Comparison of ENCODE assay signal across 22 cellular contexts in the genomic region with DNA sequence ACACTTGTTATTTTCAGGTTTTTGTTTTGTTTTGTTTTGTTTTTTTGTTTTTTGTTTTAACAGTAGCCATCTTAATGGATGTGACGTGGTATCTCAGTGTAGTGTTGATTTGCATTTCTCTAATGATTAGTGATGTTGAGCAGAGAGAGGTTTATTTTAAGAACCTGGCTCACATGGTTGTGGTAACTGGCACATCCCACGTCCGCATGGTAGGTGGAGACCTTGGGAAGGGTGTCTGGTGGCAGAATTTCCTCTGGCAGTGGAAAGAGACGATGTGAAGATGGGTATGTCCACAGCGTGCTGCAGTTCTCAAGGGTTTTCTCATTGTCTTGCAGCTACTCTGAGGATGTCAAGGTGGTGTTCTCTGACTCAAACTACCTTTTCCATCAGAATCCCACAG.
DNase-seq lines count a peak whose midpoint lies in the region; ATAC-seq and TF ChIP-seq lines count a peak whose summit lies in the region.
"Had no signal": no experiment of that assay in that cellular context is flagged by ENCODE, and none has a peak within 500 bp of the region (broad histone marks: within the 10 kb centered on the region; RNA-seq: fewer than 3 reads in every experiment).

No MANE protein-coding gene starts in this region.

- CTCF ChIA-PET in CD8-positive, alpha-beta memory T cell (lab: Charles Lee) = no interaction called here

- H3K27me3 Mint-ChIP-seq in CD8-positive, alpha-beta memory T cell = peaks cover 0 to 4% of the 10 kb centered on the region in 2 donors
- H3K27me3 Mint-ChIP-seq: B cell; CD4-positive, CD25-positive, alpha-beta regulatory T cell had no signal

- H3K4me1 Mint-ChIP-seq in CD8-positive, alpha-beta memory T cell = no peaks in the 10 kb centered on the region
- H3K4me1 Mint-ChIP-seq: B cell; CD4-positive, CD25-positive, alpha-beta regulatory T cell had no signal

- no peaks in the 10 kb centered on the region for H3K9me3 ChIP-seq in right cardiac atrium (ENCODE audit: control insufficient read depth, low read length)
- peaks cover 0 to 9% (median 0%) of the 10 kb centered on the region in 12 donors for H3K9me3 ChIP-seq in heart left ventricle
- H3K9me3 ChIP-seq in right atrium auricular region = no peaks in the 10 kb centered on the region
- H3K9me3 ChIP-seq in heart right ventricle = peaks cover 0 to 16% (median 0%) of the 10 kb centered on the region in 11 donors
- no peaks in the 10 kb centered on the region for H3K9me3 ChIP-seq in CD8-positive, alpha-beta memory T cell (ENCODE audit: low read length)
- H3K9me3 ChIP-seq: HAP-1 had no signal

- no peak overlapping the region for H3K4me3 Mint-ChIP-seq in CD8-positive, alpha-beta memory T cell
- H3K4me3 Mint-ChIP-seq: B cell; CD4-positive, CD25-positive, alpha-beta regulatory T cell; CD8-positive, alpha-beta T cell; HFFc6 had no signal

- H3K4me1 ChIP-seq in right cardiac atrium (ENCODE audit: control insufficient read depth, insufficient read depth, low read length) (no peaks in the 10 kb centered on the region), heart left ventricle (peaks cover 0 to 12% (median 0%) of the 10 kb centered on the region in 12 donors), right atrium auricular region (no peaks in the 10 kb centered on the region), heart right ventricle (peaks cover 0 to 6% (median 0%) of the 10 kb centered on the region in 9 donors)
- H3K4me1 ChIP-seq in CD8-positive, alpha-beta memory T cell (ENCODE audit: insufficient read depth, low read length) = no peaks in the 10 kb centered on the region
- H3K4me1 ChIP-seq: BLaER1, HAP-1 had no signal

- no peak overlapping the region for H3K4me3 ChIP-seq in right cardiac atrium (ENCODE audit: low read length)
- no peak overlapping the region for H3K4me3 ChIP-seq in heart left ventricle
- H3K4me3 ChIP-seq in right atrium auricular region = no peak overlapping the region
- H3K4me3 ChIP-seq in heart right ventricle = no peak overlapping the region
- no peak overlapping the region for H3K4me3 ChIP-seq in CD8-positive, alpha-beta memory T cell (ENCODE audit: low read length)
- H3K4me3 ChIP-seq: BLaER1, GM12878, HAP-1 had no signal

- H3K27ac ChIP-seq in right cardiac atrium (ENCODE audit: low read length) (no peak overlapping the region), heart left ventricle (no peak overlapping the region), right atrium auricular region (no peak overlapping the region), heart right ventricle (no peak overlapping the region)
- H3K27ac ChIP-seq in CD8-positive, alpha-beta memory T cell (ENCODE audit: low read depth, low read length) = no peak overlapping the region
- H3K27ac ChIP-seq: 22Rv1, BLaER1, C4-2B had no signal

- no peaks in the 10 kb centered on the region for H3K36me3 Mint-ChIP-seq in CD8-positive, alpha-beta memory T cell
- H3K36me3 Mint-ChIP-seq: CD4-positive, CD25-positive, alpha-beta regulatory T cell; CD8-positive, alpha-beta T cell had no signal

- TF ChIP-seq POLR2A in heart left ventricle (IDR thresholded peaks at IDR 0.05) = no peak

- H3K27me3 ChIP-seq in right cardiac atrium (ENCODE audit: control insufficient read depth, insufficient read depth) (no peaks in the 10 kb centered on the region), heart left ventricle (no peaks in the 10 kb centered on the region), right atrium auricular region (no peaks in the 10 kb centered on the region), heart right ventricle (no peaks in the 10 kb centered on the region)
- no peaks in the 10 kb centered on the region for H3K27me3 ChIP-seq in CD8-positive, alpha-beta memory T cell (ENCODE audit: insufficient read depth, low read length, poor library complexity, severe bottlenecking)
- H3K27me3 ChIP-seq: BLaER1 had no signal

- intact Hi-C loops in Right ventricle myocardium inferior (cut with DNase I) (no loop called here), right cardiac atrium (cut with DNase I) (no loop called here), heart left ventricle (cut with DNase I) (no loop called here), heart right ventricle (cut with DNase I) (no loop called here)

- POLR2A ChIA-PET in CD8-positive, alpha-beta memory T cell (lab: Charles Lee) = no interaction called here

- ATAC-seq in Right ventricle myocardium inferior (peak; percentile 64), right cardiac atrium (no peak), heart left ventricle (peak; percentile 68 to 83 (median 76)), heart right ventricle (peak; percentile 50 to 84 (median 70))
- ATAC-seq: CD8-positive, alpha-beta T cell; GM12878 had no signal

- DNase-seq in Right ventricle myocardium inferior (ENCODE audit: missing footprints) (no peak), right cardiac atrium (no peak), heart left ventricle (peak in 2 of 5 donors; percentile 17 to 53), right atrium auricular region (ENCODE audit: low spot score) (no peak), heart right ventricle (peak in 1 of 2 donors; percentile 13), putamen (ENCODE audit: low spot score) (peak; percentile 67), SIG-M5 (lab: John Stamatoyannopoulos, UW) (no peak)
- no peak for DNase-seq in CD8-positive, alpha-beta memory T cell
- DNase-seq: CD4-positive, CD25-positive, alpha-beta regulatory T cell; CD8-positive, alpha-beta T cell; DMS 273 treated with DMSO at 0.1 percent for 48 hours; DMS79; EL; GDM1; GOT3; HFFc6 had no signal

- no peaks in the 10 kb centered on the region for H3K36me3 ChIP-seq in heart left ventricle
- H3K36me3 ChIP-seq in right atrium auricular region = no peaks in the 10 kb centered on the region
- H3K36me3 ChIP-seq in heart right ventricle = no peaks in the 10 kb centered on the region
- no peaks in the 10 kb centered on the region for H3K36me3 ChIP-seq in CD8-positive, alpha-beta memory T cell (ENCODE audit: insufficient read depth, low read length)
- H3K36me3 ChIP-seq: BLaER1, HAP-1 had no signal

- H3K27ac Mint-ChIP-seq in CD8-positive, alpha-beta memory T cell = no peak overlapping the region
- H3K27ac Mint-ChIP-seq: B cell; CD4-positive, CD25-positive, alpha-beta regulatory T cell; CD8-positive, alpha-beta T cell; HFFc6 had no signal

- 67% methylated on average over 5 of the region's 5 CpGs for WGBS in right cardiac atrium
- 46 to 53% (median 52%) methylated on average over 5 of the region's 5 CpGs for WGBS in heart left ventricle, 4 donors
- WGBS in heart right ventricle, 2 donors = 52% methylated on average over 5 of the region's 5 CpGs

- peaks cover 9 to 30% (median 17%) of the 10 kb centered on the region in 5 donors for H3K9me3 Mint-ChIP-seq in CD8-positive, alpha-beta memory T cell

- TF ChIP-seq CTCF in heart left ventricle (IDR thresholded peaks at IDR 0.05) (no peak), right atrium auricular region (IDR thresholded peaks at IDR 0.05) (no peak), heart right ventricle (IDR thresholded peaks at IDR 0.05) (no peak)

Comparison
In these comparisons a context has a peak if more than half of its experiments do, and no peak if none do; other contexts are left out.
1. ATAC-seq: peak in Right ventricle myocardium inferior (single experiment), heart left ventricle (4 of 4) and heart right ventricle (8 of 8); none in right cardiac atrium (0 of 2).